In genomic region chr14:71135911-71136310, GRCh38 we compare ENCODE assay signal across 20 cellular contexts.
DNase-seq lines count a peak whose midpoint lies in the region; TF ChIP-seq lines count a peak whose summit lies in the region.
"Had no signal": no experiment of that assay in that cellular context is flagged by ENCODE, and none has a peak within 500 bp of the region (broad histone marks: within the 10 kb centered on the region; RNA-seq: fewer than 3 reads in every experiment).

No MANE protein-coding gene starts in this region.

- H3K4me3 ChIP-seq in esophagus muscularis mucosa (no peak overlapping the region), prostate gland (no peak overlapping the region), MM.1S (ENCODE audit: low read length) (no peak overlapping the region), trophoblast cell (ENCODE audit: low read depth, low read length) (no peak overlapping the region)
- H3K4me3 ChIP-seq: BLaER1, GM23338, HAP-1 had no signal

- H3K4me1 Mint-ChIP-seq in osteocyte (ENCODE audit: unreplicated experiment) = no peaks in the 10 kb centered on the region

- H2BK5ac ChIP-seq in trophoblast cell (ENCODE audit: low read depth, low read length, poor library complexity) = no peak overlapping the region

- TF ChIP-seq CTCF in esophagus muscularis mucosa (IDR thresholded peaks at IDR 0.05) (no peak), osteocyte (IDR thresholded peaks at IDR 0.05) (no peak), prostate gland (IDR thresholded peaks at IDR 0.05) (no peak), MM.1S (IDR thresholded peaks at IDR 0.05; ENCODE audit: low read length) (no peak)

- H3K4me2 ChIP-seq in MM.1S (ENCODE audit: low read depth, low read length) (no peak overlapping the region), trophoblast cell (ENCODE audit: low read length) (no peak overlapping the region)
- H3K4me2 ChIP-seq: BLaER1, GM23338 had no signal

- no peak overlapping the region for H3K9ac ChIP-seq in MM.1S (ENCODE audit: low read length)
- no peak overlapping the region for H3K9ac ChIP-seq in trophoblast cell (ENCODE audit: low read length)
- H3K9ac ChIP-seq: BLaER1 had no signal

- H3K9me3 ChIP-seq in esophagus muscularis mucosa (peaks cover 0 to 4% (median 0%) of the 10 kb centered on the region in 4 donors), prostate gland (no peaks in the 10 kb centered on the region), MM.1S (replicated peaks; ENCODE audit: insufficient read depth, low read length) (no peaks in the 10 kb centered on the region), trophoblast cell (ENCODE audit: insufficient read depth, low read depth, low read length) (peaks cover 5% of the 10 kb centered on the region)
- H3K9me3 ChIP-seq: Caco-2, HAP-1 had no signal

- no peak overlapping the region for H3K18ac ChIP-seq in trophoblast cell (ENCODE audit: low read length)

- H4K20me1 ChIP-seq in MM.1S (ENCODE audit: insufficient read depth, low read length) = no peaks in the 10 kb centered on the region
- H4K20me1 ChIP-seq: BLaER1 had no signal

- no peak overlapping the region for H4K91ac ChIP-seq in trophoblast cell (ENCODE audit: low read depth, low read length)

- H3K79me1 ChIP-seq in trophoblast cell (ENCODE audit: low read length) = no peaks in the 10 kb centered on the region

- H3K27ac ChIP-seq in esophagus muscularis mucosa (replicated peaks in 1 of 4) (no peak overlapping the region), prostate gland (no peak overlapping the region), MM.1S (ENCODE audit: low read length) (no peak overlapping the region), trophoblast cell (ENCODE audit: low read depth, low read length) (no peak overlapping the region)
- H3K27ac ChIP-seq: 22Rv1, BLaER1, C4-2B had no signal

- 90% methylated on average over 4 of the region's 4 CpGs for WGBS in esophagus muscularis mucosa
- 91% methylated on average over 4 of the region's 4 CpGs for WGBS in prostate gland
- WGBS in trophoblast cell (ENCODE audit: extremely low coverage, insufficient coverage, insufficient read length) = no CpG with 5 or more reads among the region's 4 CpGs

- no peaks in the 10 kb centered on the region for H3K27me3 ChIP-seq in esophagus muscularis mucosa
- H3K27me3 ChIP-seq in prostate gland (replicated peaks; ENCODE audit: insufficient read depth) = no peaks in the 10 kb centered on the region
- H3K27me3 ChIP-seq in MM.1S (replicated peaks; ENCODE audit: insufficient read depth, low read length) = no peaks in the 10 kb centered on the region
- no peaks in the 10 kb centered on the region for H3K27me3 ChIP-seq in trophoblast cell (ENCODE audit: insufficient read depth, low read length)
- H3K27me3 ChIP-seq: BLaER1 had no signal

- TF ChIP-seq EP300 in esophagus muscularis mucosa (IDR thresholded peaks at IDR 0.05) = no peak

- H3K27ac Mint-ChIP-seq in osteocyte (ENCODE audit: unreplicated experiment) = no peak overlapping the region
- H3K27ac Mint-ChIP-seq: B cell; CD4-positive, CD25-positive, alpha-beta regulatory T cell; CD8-positive, alpha-beta T cell; GM23338; HFFc6 had no signal

- H3K9me3 Mint-ChIP-seq in osteocyte (ENCODE audit: unreplicated experiment) = peaks cover 14% of the 10 kb centered on the region
- H3K9me3 Mint-ChIP-seq: CD4-positive, CD25-positive, alpha-beta regulatory T cell; CD8-positive, alpha-beta T cell had no signal

- H3K9me2 ChIP-seq in MM.1S (replicated peaks; ENCODE audit: insufficient read depth, low read length) = no peaks in the 10 kb centered on the region

- H3K27me3 Mint-ChIP-seq in osteocyte (ENCODE audit: unreplicated experiment) = no peaks in the 10 kb centered on the region
- H3K27me3 Mint-ChIP-seq: CD4-positive, CD25-positive, alpha-beta regulatory T cell had no signal

- H3K79me2 ChIP-seq in MM.1S (ENCODE audit: low read length) (no peaks in the 10 kb centered on the region), trophoblast cell (ENCODE audit: control insufficient read depth, insufficient read depth, low read length, poor library complexity) (no peaks in the 10 kb centered on the region)

- H3K4ac ChIP-seq in trophoblast cell (ENCODE audit: low read depth, low read length) = no peak overlapping the region

- H3K36me3 ChIP-seq in esophagus muscularis mucosa (no peaks in the 10 kb centered on the region), prostate gland (no peaks in the 10 kb centered on the region), MM.1S (replicated peaks; ENCODE audit: insufficient read depth, low read length) (no peaks in the 10 kb centered on the region), trophoblast cell (ENCODE audit: control insufficient read depth in 1 of 2, insufficient read depth in 2 of 2, low read length in 2 of 2) (no peaks in the 10 kb centered on the region)
- H3K36me3 ChIP-seq: BLaER1, HAP-1 had no signal

- H3K4me3 Mint-ChIP-seq in osteocyte (ENCODE audit: unreplicated experiment) = no peak overlapping the region
- H3K4me3 Mint-ChIP-seq: B cell; CD4-positive, CD25-positive, alpha-beta regulatory T cell; CD8-positive, alpha-beta T cell; GM23338; HFFc6 had no signal

- H2AFZ ChIP-seq in MM.1S (ENCODE audit: low read length) (no peak overlapping the region), trophoblast cell (ENCODE audit: insufficient read depth, low read length, poor library complexity) (no peak overlapping the region)
- H2AFZ ChIP-seq: GM23338 had no signal

- no peaks in the 10 kb centered on the region for H3F3A ChIP-seq in MM.1S (ENCODE audit: insufficient read depth, low read length)

- H4K8ac ChIP-seq in trophoblast cell (ENCODE audit: low read depth, low read length) = no peak overlapping the region

- no peak overlapping the region for H4K12ac ChIP-seq in trophoblast cell (ENCODE audit: low read depth, low read length)

- H2BK12ac ChIP-seq in trophoblast cell (ENCODE audit: low read length) = no peak overlapping the region

- intact Hi-C loops in esophagus muscularis mucosa (cut with DNase I) (loop anchor here (5.0 kb wide), 1 partner anchor 721 kb away; no protein-coding TSS in a partner anchor), prostate gland (cut with DNase I) (no loop called here)

- peak; percentile 54 for DNase-seq in NCI-H2107 treated with DMSO at 0.1 percent for 48 hours (lab: John Stamatoyannopoulos, UW; ENCODE audit: unreplicated experiment)
- no peak for DNase-seq in NCI-H2107 (lab: John Stamatoyannopoulos, UW)
- DNase-seq in esophagus muscularis mucosa (ENCODE audit: extremely low spot score) = peak; percentile 60
- DNase-seq in osteocyte (ENCODE audit: extremely low spot score, unreplicated experiment) = peak; percentile 17
- DNase-seq in prostate gland (ENCODE audit: low spot score) = no peak
- no peak for DNase-seq in MM.1S
- DNase-seq in NCI-H1436 treated with DMSO at 0.1 percent for 48 hours (lab: John Stamatoyannopoulos, UW) = no peak
- no peak for DNase-seq in trophoblast cell
- DNase-seq: Caco-2; CD4-positive, CD25-positive, alpha-beta regulatory T cell; CD8-positive, alpha-beta T cell; DMS153; DND-41; HFFc6 had no signal

- H3K4me1 ChIP-seq in esophagus muscularis mucosa (peaks cover 0 to 6% (median 3%) of the 10 kb centered on the region in 4 donors), prostate gland (replicated peaks) (no peaks in the 10 kb centered on the region), MM.1S (ENCODE audit: low read length) (no peaks in the 10 kb centered on the region), trophoblast cell (ENCODE audit: control insufficient read depth in 1 of 2, insufficient read depth in 2 of 2, low read length in 2 of 2) (no peaks in the 10 kb centered on the region)
- H3K4me1 ChIP-seq: HAP-1 had no signal

- TF ChIP-seq POLR2A in esophagus muscularis mucosa (IDR thresholded peaks at IDR 0.05; ENCODE audit: low read depth) (no peak), prostate gland (IDR thresholded peaks at IDR 0.05) (no peak)

- H3K23ac ChIP-seq in trophoblast cell (ENCODE audit: low read length) = no peak overlapping the region

- H2AK5ac ChIP-seq in trophoblast cell (ENCODE audit: low read length) = no peak overlapping the region

- H3K14ac ChIP-seq in trophoblast cell (ENCODE audit: low read length) = no peak overlapping the region

- H3K36me3 Mint-ChIP-seq in osteocyte (ENCODE audit: unreplicated experiment) = no peaks in the 10 kb centered on the region
- H3K36me3 Mint-ChIP-seq: CD4-positive, CD25-positive, alpha-beta regulatory T cell; CD8-positive, alpha-beta T cell had no signal

- H2BK120ac ChIP-seq in trophoblast cell (ENCODE audit: insufficient read depth, low read length, poor library complexity) = no peak overlapping the region

Comparison
In these comparisons a context has a peak if more than half of its experiments do, and no peak if none do; other contexts are left out.
1. DNase-seq: peak in NCI-H2107 treated with DMSO at 0.1 percent for 48 hours (single experiment), esophagus muscularis mucosa (single experiment) and osteocyte (single experiment); none in NCI-H2107 (single experiment), prostate gland (single experiment), MM.1S (single experiment), NCI-H1436 treated with DMSO at 0.1 percent for 48 hours (single experiment) and trophoblast cell (0 of 2).